16 cellular contexts compared by ENCODE assay signal in genomic region chr3:42511196-42511595, GRCh38. TPM values are rescaled to one million over a fixed set of nuclear protein-coding genes. Genes with fewer than 3 reads are reported as not detected.
DNase-seq lines count a peak whose midpoint lies in the region; ATAC-seq and TF ChIP-seq lines count a peak whose summit lies in the region.
"Had no signal": no experiment of that assay in that cellular context is flagged by ENCODE, and none has a peak within 500 bp of the region (broad histone marks: within the 10 kb centered on the region; RNA-seq: fewer than 3 reads in every experiment).

No MANE protein-coding gene starts in this region.

- TF ChIP-seq POLR2A in heart left ventricle (IDR thresholded peaks at IDR 0.05) (no peak), prostate gland (IDR thresholded peaks at IDR 0.05) (no peak)

- no peak for ATAC-seq in heart left ventricle
- no peak for ATAC-seq in upper lobe of right lung
- no peak for ATAC-seq in HG02798 (IDR thresholded peaks at IDR 0.05; ENCODE audit: poor library complexity, unreplicated experiment)
- ATAC-seq in GM18873 (IDR thresholded peaks at IDR 0.05; ENCODE audit: low FRiP score, unreplicated experiment), result no peak
- ATAC-seq: Right ventricle myocardium inferior had no signal

- TF ChIP-seq CTCF in left ventricle myocardium inferior (IDR thresholded peaks at IDR 0.05; ENCODE audit: borderline replicate concordance) (no peak), heart left ventricle (IDR thresholded peaks at IDR 0.05) (no peak), colonic mucosa (IDR thresholded peaks at IDR 0.05) (no peak), prostate gland (IDR thresholded peaks at IDR 0.05) (no peak), upper lobe of right lung (IDR thresholded peaks at IDR 0.05) (no peak)

- peaks cover 59% of the 10 kb centered on the region for H3K4me1 ChIP-seq in left ventricle myocardium inferior
- H3K4me1 ChIP-seq in heart left ventricle, result peaks cover 0 to 61% (median 18%) of the 10 kb centered on the region in 12 donors
- peaks cover 32% of the 10 kb centered on the region for H3K4me1 ChIP-seq in colonic mucosa
- H3K4me1 ChIP-seq in prostate gland (replicated peaks), result peaks cover 23% of the 10 kb centered on the region
- H3K4me1 ChIP-seq in upper lobe of right lung, result peaks cover 24% of the 10 kb centered on the region

- no peaks in the 10 kb centered on the region for H3K36me3 ChIP-seq in left ventricle myocardium inferior
- no peaks in the 10 kb centered on the region for H3K36me3 ChIP-seq in heart left ventricle
- H3K36me3 ChIP-seq in colonic mucosa, result no peaks in the 10 kb centered on the region
- H3K36me3 ChIP-seq in prostate gland, result no peaks in the 10 kb centered on the region
- no peaks in the 10 kb centered on the region for H3K36me3 ChIP-seq in upper lobe of right lung

- 65 to 77% (median 73%) methylated on average over 1 of the region's 1 CpG for WGBS in heart left ventricle, 4 donors
- WGBS in prostate gland, result 86% methylated on average over 1 of the region's 1 CpG

- peak overlapping the region in 1 of 2 donors; percentile 13 for H3K9ac ChIP-seq in colonic mucosa (ENCODE audit: low read depth in 2 of 2, low read length in 2 of 2)

- H3K4me3 ChIP-seq in left ventricle myocardium inferior (no peak overlapping the region), heart left ventricle (no peak overlapping the region), colonic mucosa (no peak overlapping the region), prostate gland (no peak overlapping the region), upper lobe of right lung (no peak overlapping the region)

- H3K27me3 ChIP-seq in left ventricle myocardium inferior (ENCODE audit: low read depth) (no peaks in the 10 kb centered on the region), heart left ventricle (no peaks in the 10 kb centered on the region), colonic mucosa (no peaks in the 10 kb centered on the region), prostate gland (replicated peaks; ENCODE audit: insufficient read depth) (no peaks in the 10 kb centered on the region), upper lobe of right lung (no peaks in the 10 kb centered on the region)

- H3K27ac ChIP-seq in left ventricle myocardium inferior (replicated peaks) (peak overlapping the region; percentile 60), heart left ventricle (no peak overlapping the region), colonic mucosa (peak overlapping the region; percentile 58), prostate gland (peak overlapping the region; percentile 15 to 18), upper lobe of right lung (peak overlapping the region; percentile 42)

- H3K9me3 ChIP-seq in left ventricle myocardium inferior (replicated peaks) (no peaks in the 10 kb centered on the region), heart left ventricle (no peaks in the 10 kb centered on the region), colonic mucosa (no peaks in the 10 kb centered on the region), prostate gland (no peaks in the 10 kb centered on the region), upper lobe of right lung (no peaks in the 10 kb centered on the region)

- DNase-seq in left ventricle myocardium inferior (no peak), heart left ventricle (no peak), colonic mucosa (no peak), prostate gland (ENCODE audit: low spot score) (no peak), upper lobe of right lung (no peak), HT-29 (ENCODE audit: low spot score) (no peak)
- DNase-seq: CD4-positive, CD25-positive, alpha-beta regulatory T cell; DMS79 treated with DMSO at 0.1 percent for 48 hours; KG1; NCI-H1105; NCI-H187; NCI-H446 treated with DMSO at 0.1 percent for 48 hours; NCI-H748 treated with DMSO at 0.1 percent for 48 hours had no signal

- intact Hi-C loops in left ventricle myocardium inferior (cut with micrococcal nuclease) (no loop called here), heart left ventricle (cut with DNase I) (no loop called here), colonic mucosa (cut with DNase I) (no loop called here), prostate gland (cut with DNase I) (no loop called here), upper lobe of right lung (cut with DNase I) (no loop called here)

RNA-seq across cellular contexts. Expression of gene VIPR1, which starts 8.8 kb away (rescaled TPM):
- total RNA-seq in left ventricle myocardium inferior (1.7 TPM), heart left ventricle (1 to 10 TPM in 8 of 9 donors, under 1 TPM in 1; 0.96 to 5.4 (median 1.7) TPM), colonic mucosa (10 to 100 TPM; 74.2 to 98.0 TPM), prostate gland (100 to 1,000 TPM in 1 of 2 donors, 10 to 100 TPM in 1; 98.5 to 226 TPM), upper lobe of right lung (184 TPM)
- 1 to 10 TPM; 3.0 to 3.5 TPM for polyA plus RNA-seq in heart left ventricle
- total RNA-seq in HT-29 (2014; rRNA removed; shearing (Covaris generic)), result 60.4 and 74.4 TPM in 2 replicates

Comparison
In these comparisons a context has a peak if more than half of its experiments do, and no peak if none do; other contexts are left out.
1. H3K27ac ChIP-seq: peak in left ventricle myocardium inferior (single experiment), colonic mucosa (single experiment), prostate gland (2 of 2) and upper lobe of right lung (single experiment); none in heart left ventricle (0 of 12).